ENCODE assay signal across 11 cellular contexts in genomic region chr17:77160032-77160876, GRCh38. TPM values are rescaled to one million over a fixed set of nuclear protein-coding genes. Genes with fewer than 3 reads are reported as not detected.
A peak's percentile ranks its signal among the peaks of the same experiment; 100 is the strongest.
DNase-seq lines count a peak whose midpoint lies in the region; ATAC-seq and TF ChIP-seq lines count a peak whose summit lies in the region.
"Had no signal": no experiment of that assay in that cellular context is flagged by ENCODE, and none has a peak within 500 bp of the region (broad histone marks: within the 10 kb centered on the region; RNA-seq: fewer than 3 reads in every experiment).

No MANE protein-coding gene starts in this region.

- POLR2A ChIA-PET in RWPE1 (lab: Yijun Ruan, JAX; ENCODE audit: low non-redundant PET): no interaction called here

- CTCF ChIA-PET in RWPE1 (lab: Yijun Ruan, JAX): interaction anchor here (0.6 kb wide), 3 partner anchors 23 to 422 kb away, joined by 3 to 5 read pairs (median 3); partner anchors contain the start of gene MFSD11

- H3K27ac Mint-ChIP-seq in glutamatergic neuron (ENCODE audit: unreplicated experiment) (peak overlapping the region; percentile 77), type B pancreatic cell (peak overlapping the region; percentile 76)

- H3K36me3 ChIP-seq in cardiac muscle cell: no peaks in the 10 kb centered on the region
- H3K36me3 ChIP-seq in RWPE2 (ENCODE audit: low read depth): no peaks in the 10 kb centered on the region; the same call in 1 of the 2 replicates

- H3K27me3 Mint-ChIP-seq in glutamatergic neuron (ENCODE audit: unreplicated experiment) (no peaks in the 10 kb centered on the region), type B pancreatic cell (no peaks in the 10 kb centered on the region)

- H3K4me3 Mint-ChIP-seq in glutamatergic neuron (ENCODE audit: unreplicated experiment) (peak overlapping the region; percentile 40), type B pancreatic cell (peak overlapping the region; percentile 10)

- H3K4me1 ChIP-seq in cardiac muscle cell (ENCODE audit: low read depth) (peaks cover 39% of the 10 kb centered on the region), RWPE2 (ENCODE audit: insufficient read depth, poor library complexity, severe bottlenecking) (peaks cover 16% of the 10 kb centered on the region)

- H3K9me3 ChIP-seq in cardiac muscle cell (ENCODE audit: low read depth): no peaks in the 10 kb centered on the region
- no peaks in the 10 kb centered on the region for H3K9me3 ChIP-seq in RWPE2 (ENCODE audit: severe bottlenecking)
- H3K9me3 ChIP-seq: mucosa of descending colon had no signal

- H3K4me3 ChIP-seq in cardiac muscle cell (no peak overlapping the region), RWPE2 (ENCODE audit: severe bottlenecking) (no peak overlapping the region)
- H3K4me3 ChIP-seq: mucosa of descending colon had no signal

- H3K9me3 Mint-ChIP-seq in glutamatergic neuron (ENCODE audit: unreplicated experiment) (peaks cover 3% of the 10 kb centered on the region), type B pancreatic cell (no peaks in the 10 kb centered on the region)

- H3K27ac ChIP-seq in cardiac muscle cell (peak overlapping the region; percentile 77), RWPE2 (ENCODE audit: poor library complexity, severe bottlenecking) (peak overlapping the region; percentile 25), RWPE1 (no peak overlapping the region)

- H3K36me3 Mint-ChIP-seq in glutamatergic neuron (ENCODE audit: unreplicated experiment) (no peaks in the 10 kb centered on the region), type B pancreatic cell (peaks cover 8% of the 10 kb centered on the region)

- ATAC-seq in left cardiac atrium (no peak), RWPE2 (ENCODE audit: low read depth) (peak; percentile 59; the same call in 2 of the 3 replicates), GM21619 (IDR thresholded peaks at IDR 0.05; ENCODE audit: unreplicated experiment) (no peak)
- ATAC-seq: mucosa of descending colon had no signal

- no peaks in the 10 kb centered on the region for H3K27me3 ChIP-seq in cardiac muscle cell
- H3K27me3 ChIP-seq in RWPE2 (ENCODE audit: insufficient read depth, poor library complexity, severe bottlenecking): no peaks in the 10 kb centered on the region

- no peak for TF ChIP-seq CTCF in cardiac muscle cell (IDR thresholded peaks at IDR 0.05; ENCODE audit: low read depth, low read length)
- no peak for TF ChIP-seq CTCF in RWPE2 (IDR thresholded peaks at IDR 0.05; ENCODE audit: poor library complexity, severe bottlenecking)
- TF ChIP-seq CTCF in glutamatergic neuron (IDR thresholded peaks at IDR 0.05; ENCODE audit: partially characterized antibody, unreplicated experiment): no peak
- no peak for TF ChIP-seq CTCF in type B pancreatic cell (conservative IDR thresholded peaks at IDR 0.05)
- no peak for TF ChIP-seq CTCF in RWPE1 (conservative IDR thresholded peaks at IDR 0.05; ENCODE audit: low read depth)

- H3K4me1 Mint-ChIP-seq in glutamatergic neuron (ENCODE audit: low read depth, unreplicated experiment) (peaks cover 38% of the 10 kb centered on the region), type B pancreatic cell (ENCODE audit: unreplicated experiment) (peaks cover 46% of the 10 kb centered on the region)

- intact Hi-C loops in left cardiac atrium (cut with DNase I): no loop called here

- DNase-seq in cardiac muscle cell (ENCODE audit: low read depth in 1 of 2, low spot score in 1 of 2) (no peak), left cardiac atrium (no peak), RWPE2 (ENCODE audit: low spot score) (no peak), glutamatergic neuron (no peak), type B pancreatic cell (ENCODE audit: extremely low spot score, unreplicated experiment) (no peak), RWPE1 (ENCODE audit: low spot score) (no peak), AG08395 (ENCODE audit: low spot score) (no peak)
- DNase-seq: central memory CD4-positive, alpha-beta T cell; mucosa of descending colon; NCI-H82 had no signal

RNA-seq across cellular contexts. Expression of gene SEC14L1, which starts 19.5 kb away (rescaled TPM):
- total RNA-seq in cardiac muscle cell: 25.5 and 26.0 TPM in 2 replicates
- polyA plus RNA-seq in cardiac muscle cell: 30.0 and 32.4 TPM in 2 replicates
- 10 to 100 TPM; 71.6 to 82.2 TPM for total RNA-seq in left cardiac atrium
- total RNA-seq in glutamatergic neuron (ENCODE audit: unreplicated experiment): 104 TPM
- 42.3 and 74.9 TPM in 2 replicates for total RNA-seq in type B pancreatic cell (ENCODE audit: low replicate concordance)
